ENCODE assay signal across 16 cellular contexts in genomic region chr17:5786510-5786875, GRCh38.
"Had no signal": no experiment of that assay in that cellular context is flagged by ENCODE, and none has a peak within 500 bp of the region (broad histone marks: within the 10 kb centered on the region; RNA-seq: fewer than 3 reads in every experiment).

No MANE protein-coding gene starts in this region.

- H3K36me3 ChIP-seq: tibial artery, uterus had no signal

- H3K9me3 ChIP-seq: uterus had no signal

- H3K4me1 ChIP-seq: tibial artery, uterus had no signal

- DNase-seq: activated CD4-positive, alpha-beta memory T cell treated with anti-CD3 and anti-CD28 coated beads, Interleukin-2, amount 10 ng/mL, durations not matched to agents 7 days and 5 days; activated CD4-positive, alpha-beta T cell treated with anti-CD3 and anti-CD28 coated beads for 4 hours; activated effector memory CD4-positive, alpha-beta T cell treated with anti-CD3 and anti-CD28 coated beads, Interleukin-2, amount 50 U/mL, for 16 hours; activated T-cell treated with anti-CD3 and anti-CD28 coated beads, Interleukin-2, amount 50 U/mL, for 4 hours; cortex of kidney; effector CD8-positive, alpha-beta T cell; foreskin melanocyte; head of caudate nucleus; immature natural killer cell; nucleus accumbens; stimulated activated CD4-positive, alpha-beta T cell treated with anti-CD3 and anti-CD28 coated beads, Interleukin-2, amount 100 ng/mL, for 48 hours; T1000; uterus had no signal

- H3K4me3 ChIP-seq: tibial artery, uterus had no signal

- ATAC-seq: activated naive CD4-positive, alpha-beta T cell treated with anti-CD3 and anti-CD28 coated beads, Interleukin-2, amount 50 U/mL, for 72 hours; activated T-cell treated with anti-CD3 and anti-CD28 coated beads, Interleukin-2, amount 50 U/mL, for 4 hours; natural killer cell treated with Interleukin-12 subunit alpha and Interleukin-12 subunit beta and Interleukin-15 and Interleukin-18, amount 100 ng/mL, for 72 hours had no signal

- H3K27me3 ChIP-seq: uterus had no signal

- H3K27ac ChIP-seq: tibial artery, uterus had no signal
